Comparison of ENCODE assay signal across 10 cellular contexts in the genomic region with DNA sequence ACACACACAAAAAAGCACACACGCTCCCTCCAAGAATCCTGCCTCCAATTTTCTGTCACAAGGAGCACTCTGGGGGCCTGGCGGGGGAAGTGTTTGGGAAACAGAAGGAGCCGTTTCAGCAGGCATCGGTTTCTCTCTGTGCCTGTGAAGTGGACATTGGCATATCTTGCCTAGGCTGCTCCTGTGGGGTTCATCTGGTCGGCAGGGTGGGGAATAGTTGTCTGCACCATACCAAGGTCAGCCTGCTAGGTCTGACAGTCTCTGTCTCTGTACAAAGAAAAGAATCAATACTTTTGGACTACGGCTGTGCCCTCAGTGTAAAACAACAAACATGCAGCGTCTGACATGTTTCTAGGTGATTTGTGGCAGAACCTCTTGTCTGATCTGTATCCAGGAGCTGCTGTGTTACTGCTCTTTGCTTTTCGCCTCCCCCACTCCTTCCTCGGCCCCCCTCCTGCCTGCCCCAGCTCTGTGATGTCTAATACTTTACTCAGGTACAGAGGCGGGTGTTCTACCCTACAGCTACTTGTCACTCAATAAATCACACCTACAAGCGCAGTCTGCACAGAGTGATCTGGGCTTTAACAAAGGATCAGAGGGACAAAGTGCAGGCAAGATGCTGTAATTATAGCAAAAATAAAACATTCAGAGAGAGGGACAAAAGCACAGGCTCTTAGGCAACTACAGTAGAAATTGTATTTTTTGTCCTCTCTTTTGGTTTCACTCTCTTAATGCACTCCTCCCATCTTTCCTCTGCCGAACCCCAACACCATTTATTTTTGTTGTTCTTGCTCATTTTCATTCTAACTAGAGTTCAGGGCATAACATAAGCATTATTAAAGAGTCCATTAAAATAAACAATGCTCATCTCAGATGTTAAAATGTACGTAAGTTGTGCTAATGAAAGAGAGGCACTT.
DNase-seq lines count a peak whose midpoint lies in the region; ATAC-seq, FAIRE-seq and TF ChIP-seq lines count a peak whose summit lies in the region.
"Had no signal": no experiment of that assay in that cellular context is flagged by ENCODE, and none has a peak within 500 bp of the region (broad histone marks: within the 10 kb centered on the region; RNA-seq: fewer than 3 reads in every experiment).

No MANE protein-coding gene starts in this region.

- H3K27me3 ChIP-seq in MG63, result no peaks in the 10 kb centered on the region
- no peaks in the 10 kb centered on the region for H3K27me3 ChIP-seq in GM12878 (replicated peaks in 1 of 2; ENCODE audit: control insufficient read depth in 2 of 2, insufficient read depth in 2 of 2, low read length in 1 of 2)
- no peaks in the 10 kb centered on the region for H3K27me3 ChIP-seq in suprapubic skin
- H3K27me3 ChIP-seq in naive thymus-derived CD4-positive, alpha-beta T cell (ENCODE audit: control insufficient read depth in 2 of 2, insufficient read depth in 2 of 2, low read length in 2 of 2), result no peaks in the 10 kb centered on the region
- no peaks in the 10 kb centered on the region for H3K27me3 ChIP-seq in CD8-positive, alpha-beta memory T cell (ENCODE audit: insufficient read depth, low read length, poor library complexity, severe bottlenecking)

- H3K4me2 ChIP-seq in GM12878 (ENCODE audit: control insufficient read depth, insufficient read depth), result no peak overlapping the region

- H4K20me1 ChIP-seq in GM12878 (ENCODE audit: control insufficient read depth, insufficient read depth), result no peaks in the 10 kb centered on the region

- no peaks in the 10 kb centered on the region for H3K79me2 ChIP-seq in GM12878 (ENCODE audit: control insufficient read depth, insufficient read depth, low read length)

- no peak for TF ChIP-seq CTCF in GM12878 (IDR thresholded peaks at IDR 0.05 in 2 of 3, conservative IDR thresholded peaks at IDR 0.05 in 1 of 3; ENCODE audit: control insufficient read depth in 2 of 3, extremely low read depth in 1 of 3, insufficient read depth in 1 of 3, low read depth in 3 of 3, low read length in 3 of 3)
- TF ChIP-seq CTCF in suprapubic skin (IDR thresholded peaks at IDR 0.05), result no peak

- RAD21 ChIA-PET in GM12878 (lab: Charles Lee; ENCODE audit: unreplicated experiment), result no interaction called here

- H3K27ac Mint-ChIP-seq in naive thymus-derived CD4-positive, alpha-beta T cell, result no peak overlapping the region
- H3K27ac Mint-ChIP-seq in CD8-positive, alpha-beta memory T cell, result no peak overlapping the region

- intact Hi-C loops in GM12878 (cut with micrococcal nuclease; ENCODE audit: unreplicated experiment), result loop anchor here (5.0 kb wide), 1 partner anchor 461 kb away; no protein-coding TSS in a partner anchor
- intact Hi-C loops in naive thymus-derived CD4-positive, alpha-beta T cell (cut with micrococcal nuclease), result no loop called here

- no peaks in the 10 kb centered on the region for H3K27me3 Mint-ChIP-seq in naive thymus-derived CD4-positive, alpha-beta T cell
- no peaks in the 10 kb centered on the region for H3K27me3 Mint-ChIP-seq in CD8-positive, alpha-beta memory T cell

- H3K36me3 Mint-ChIP-seq in naive thymus-derived CD4-positive, alpha-beta T cell, result no peaks in the 10 kb centered on the region
- no peaks in the 10 kb centered on the region for H3K36me3 Mint-ChIP-seq in CD8-positive, alpha-beta memory T cell

- TF ChIP-seq EP300 in GM12878 (IDR thresholded peaks at IDR 0.05; ENCODE audit: borderline replicate concordance in 1 of 2, control insufficient read depth in 1 of 2, low read depth in 2 of 2, low read length in 2 of 2), result no peak
- no peak for TF ChIP-seq EP300 in suprapubic skin (IDR thresholded peaks at IDR 0.05)

- SMC1A ChIA-PET in GM12878 (lab: Charles Lee; ENCODE audit: uncharacterized antibody, unreplicated experiment), result no interaction called here

- no peak for TF ChIP-seq POLR2A in GM12878 (IDR thresholded peaks at IDR 0.05; ENCODE audit: low read depth, low read length)
- TF ChIP-seq POLR2A in suprapubic skin (IDR thresholded peaks at IDR 0.05), result no peak

- H3K9me3 ChIP-seq in MG63, result no peaks in the 10 kb centered on the region
- no peaks in the 10 kb centered on the region; the same call in 2 of the 3 replicates for H3K9me3 ChIP-seq in GM12878 (replicated peaks; ENCODE audit: control insufficient read depth, insufficient read depth, low read length)
- no peaks in the 10 kb centered on the region for H3K9me3 ChIP-seq in suprapubic skin
- no peaks in the 10 kb centered on the region for H3K9me3 ChIP-seq in naive thymus-derived CD4-positive, alpha-beta T cell (ENCODE audit: control insufficient read depth in 2 of 3, low read length in 3 of 3)
- no peaks in the 10 kb centered on the region for H3K9me3 ChIP-seq in CD8-positive, alpha-beta memory T cell (ENCODE audit: low read length)

- FAIRE-seq in GM12878 (lab: Jason Lieb, UNC), result no peak
- FAIRE-seq: K562 had no signal

- BruUV-seq in GM12878 (replicated peaks; lab: Mats Ljungman, UMichigan), result no TSS peak

- CTCF ChIA-PET in GM12878 (lab: Yijun Ruan, JAX), result no interaction called here
- CTCF ChIA-PET in naive thymus-derived CD4-positive, alpha-beta T cell (lab: Charles Lee), result no interaction called here
- CTCF ChIA-PET in CD8-positive, alpha-beta memory T cell (lab: Charles Lee), result no interaction called here

- 0 out of 2 replicates have a peak, but pooled peaks cover 3% of the 10 kb centered on the region for H3K36me3 ChIP-seq in MG63
- no peaks in the 10 kb centered on the region for H3K36me3 ChIP-seq in GM12878 (ENCODE audit: control insufficient read depth in 2 of 2, insufficient read depth in 2 of 2, low read length in 1 of 2)
- H3K36me3 ChIP-seq in suprapubic skin, result no peaks in the 10 kb centered on the region
- no peaks in the 10 kb centered on the region for H3K36me3 ChIP-seq in naive thymus-derived CD4-positive, alpha-beta T cell (ENCODE audit: control insufficient read depth in 2 of 3, insufficient read depth in 3 of 3, low read length in 3 of 3)
- H3K36me3 ChIP-seq in CD8-positive, alpha-beta memory T cell (ENCODE audit: insufficient read depth, low read length), result no peaks in the 10 kb centered on the region

- no peaks in the 10 kb centered on the region for H3K4me1 ChIP-seq in GM12878 (ENCODE audit: control insufficient read depth, insufficient read depth, low read length)
- H3K4me1 ChIP-seq in suprapubic skin, result no peaks in the 10 kb centered on the region
- H3K4me1 ChIP-seq in naive thymus-derived CD4-positive, alpha-beta T cell (ENCODE audit: control insufficient read depth in 2 of 2, insufficient read depth in 2 of 2, low read length in 2 of 2), result no peaks in the 10 kb centered on the region
- H3K4me1 ChIP-seq in CD8-positive, alpha-beta memory T cell (ENCODE audit: insufficient read depth, low read length), result no peaks in the 10 kb centered on the region

- H3K27ac ChIP-seq in GM12878 (ENCODE audit: control insufficient read depth, insufficient read depth) (no peak overlapping the region), suprapubic skin (no peak overlapping the region)
- no peak overlapping the region for H3K27ac ChIP-seq in naive thymus-derived CD4-positive, alpha-beta T cell (ENCODE audit: low read depth, low read length)
- H3K27ac ChIP-seq in CD8-positive, alpha-beta memory T cell (ENCODE audit: low read depth, low read length), result no peak overlapping the region

- DNase-seq in MG63 (peak; percentile 58), GM12878 (ENCODE audit: low read depth, low spot score) (no peak), left kidney (ENCODE audit: low read depth, low spot score) (peak; percentile 84), suprapubic skin (ENCODE audit: low spot score in 2 of 2) (no peak), COR-L47 (lab: John Stamatoyannopoulos, UW) (no peak), SKM-1 (lab: John Stamatoyannopoulos, UW; ENCODE audit: unreplicated experiment) (no peak)
- DNase-seq in naive thymus-derived CD4-positive, alpha-beta T cell, result no peak
- no peak for DNase-seq in CD8-positive, alpha-beta memory T cell
- DNase-seq: activated effector memory CD4-positive, alpha-beta T cell treated with anti-CD3 and anti-CD28 coated beads, Interleukin-2, amount 50 U/mL, for 16 hours had no signal

- no peak overlapping the region for H2AFZ ChIP-seq in GM12878 (ENCODE audit: control insufficient read depth, low read depth, low read length)

- 18% methylated on average over 13 of the region's 13 CpGs for WGBS in GM12878 (ENCODE audit: insufficient coverage, insufficient replicate concordance, low lambda C conversion rate, missing lambda C conversion rate)
- WGBS in suprapubic skin, result 59% methylated on average over 13 of the region's 13 CpGs

- POLR2A ChIA-PET in GM12878 (lab: Charles Lee), result no interaction called here
- POLR2A ChIA-PET in naive thymus-derived CD4-positive, alpha-beta T cell (lab: Charles Lee), result no interaction called here
- POLR2A ChIA-PET in CD8-positive, alpha-beta memory T cell (lab: Charles Lee), result no interaction called here

- peak overlapping the region; percentile 36 for H3K4me3 ChIP-seq in MG63
- H3K4me3 ChIP-seq in GM12878, result no peak overlapping the region
- H3K4me3 ChIP-seq in suprapubic skin, result peak overlapping the region; percentile 20
- no peak overlapping the region for H3K4me3 ChIP-seq in naive thymus-derived CD4-positive, alpha-beta T cell (ENCODE audit: low read length)
- H3K4me3 ChIP-seq in CD8-positive, alpha-beta memory T cell (ENCODE audit: low read length), result no peak overlapping the region
- H3K4me3 ChIP-seq: K562 had no signal

- H3K4me1 Mint-ChIP-seq in naive thymus-derived CD4-positive, alpha-beta T cell, result no peaks in the 10 kb centered on the region
- no peaks in the 10 kb centered on the region for H3K4me1 Mint-ChIP-seq in CD8-positive, alpha-beta memory T cell

- no peak overlapping the region for H3K4me3 Mint-ChIP-seq in naive thymus-derived CD4-positive, alpha-beta T cell
- H3K4me3 Mint-ChIP-seq in CD8-positive, alpha-beta memory T cell, result no peak overlapping the region

- in situ Hi-C loops in GM12878 (cut with MboI), result no loop called here

- no peak for TF ChIP-seq RAD21 in GM12878 (IDR thresholded peaks at IDR 0.05; ENCODE audit: insufficient read depth, low read depth, low read length)

- H3K9ac ChIP-seq in GM12878 (ENCODE audit: control insufficient read depth, insufficient read depth, low read length), result no peak overlapping the region

- peak; percentile 26; the same call in 2 of the 3 replicates for ATAC-seq in GM12878
- ATAC-seq in naive thymus-derived CD4-positive, alpha-beta T cell, result no peak
- ATAC-seq: K562 had no signal

- peaks cover 0 to 12% (median 2%) of the 10 kb centered on the region in 11 donors for H3K9me3 Mint-ChIP-seq in naive thymus-derived CD4-positive, alpha-beta T cell
- peaks cover 2 to 18% (median 11%) of the 10 kb centered on the region in 5 donors for H3K9me3 Mint-ChIP-seq in CD8-positive, alpha-beta memory T cell

TF ChIP-seq in GM12878, 131 proteins besides CTCF, POLR2A, EP300 and RAD21 (continues in another document):
- no peak for TF ChIP-seq BRCA1 (IDR thresholded peaks at IDR 0.05; ENCODE audit: low read depth, low read length)

Comparison
In these comparisons a context has a peak if more than half of its experiments do, and no peak if none do; other contexts are left out.
1. DNase-seq: peak in MG63 (single experiment) and left kidney (single experiment); none in GM12878 (single experiment), suprapubic skin (0 of 2), COR-L47 (single experiment), naive thymus-derived CD4-positive, alpha-beta T cell (0 of 9), SKM-1 (single experiment) and CD8-positive, alpha-beta memory T cell (0 of 5).
2. H3K4me3 ChIP-seq: peak in MG63 (single experiment) and suprapubic skin (single experiment); none in GM12878 (single experiment), naive thymus-derived CD4-positive, alpha-beta T cell (single experiment) and CD8-positive, alpha-beta memory T cell (single experiment).